8 cellular contexts compared by ENCODE assay signal in the genomic region with DNA sequence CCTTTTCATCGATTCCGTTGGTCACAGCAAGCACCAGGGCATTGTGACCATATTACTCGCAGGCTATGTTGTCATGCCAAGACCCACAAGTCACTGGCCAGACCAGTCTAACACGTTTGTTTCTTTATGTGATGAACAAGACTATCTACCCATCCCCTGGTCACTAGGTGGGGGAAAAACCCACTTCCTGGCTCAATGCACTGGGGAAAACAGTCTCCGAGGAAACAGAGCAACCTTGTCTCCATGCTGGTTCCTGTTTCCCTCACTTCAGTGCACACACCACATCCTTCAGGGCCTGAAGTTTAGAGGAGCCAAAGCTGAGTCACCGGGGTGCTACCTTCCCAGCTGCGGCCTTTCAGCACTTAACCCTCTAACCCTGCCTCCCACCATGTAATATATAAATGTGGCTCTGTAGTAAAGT. TPM values are rescaled to one million over a fixed set of nuclear protein-coding genes. Genes with fewer than 3 reads are reported as not detected.
A peak's percentile ranks its signal among the peaks of the same experiment; 100 is the strongest.
DNase-seq lines count a peak whose midpoint lies in the region; ATAC-seq, FAIRE-seq and TF ChIP-seq lines count a peak whose summit lies in the region.

No MANE protein-coding gene starts in this region.

- TF ChIP-seq POLR2A in GM12891 (IDR thresholded peaks at IDR 0.05; ENCODE audit: low read depth, low read length) (no peak), right lobe of liver (IDR thresholded peaks at IDR 0.05) (no peak)

- peak; percentile 85 for ATAC-seq in esophagus mucosa
- ATAC-seq in right lobe of liver, result no peak
- ATAC-seq in activated CD8-positive, alpha-beta T cell treated with anti-CD3 and anti-CD28 coated beads for 36 hours, result no peak

- H3K27ac Mint-ChIP-seq in activated CD8-positive, alpha-beta T cell treated with anti-CD3 and anti-CD28 coated beads for 36 hours, result no peak overlapping the region

- H3K9me3 Mint-ChIP-seq in activated CD8-positive, alpha-beta T cell treated with anti-CD3 and anti-CD28 coated beads for 36 hours, result no peaks in the 10 kb centered on the region

- DNase-seq in GM12891 (ENCODE audit: insufficient read length, low spot score) (peak; percentile 6), H4 (ENCODE audit: low spot score) (peak; percentile 91), Kasumi-1 (lab: John Stamatoyannopoulos, UW) (peak; percentile 76 to 77), right lobe of liver (no peak), iPS-NIHi11 (ENCODE audit: low spot score) (no peak), NCI-H446 treated with DMSO at 0.1 percent for 48 hours (lab: John Stamatoyannopoulos, UW) (no peak)
- no peak for DNase-seq in activated CD8-positive, alpha-beta T cell treated with anti-CD3 and anti-CD28 coated beads for 36 hours

- no peak overlapping the region for H3K4me3 Mint-ChIP-seq in activated CD8-positive, alpha-beta T cell treated with anti-CD3 and anti-CD28 coated beads for 36 hours

- POLR2A ChIA-PET in activated CD8-positive, alpha-beta T cell treated with anti-CD3 and anti-CD28 coated beads for 36 hours (lab: Charles Lee), result no interaction called here

- H3K36me3 Mint-ChIP-seq in activated CD8-positive, alpha-beta T cell treated with anti-CD3 and anti-CD28 coated beads for 36 hours (ENCODE audit: low read depth), result no peaks in the 10 kb centered on the region

- H3K27ac ChIP-seq in right lobe of liver, result no peak overlapping the region

- intact Hi-C loops in right lobe of liver (cut with DNase I), result no loop called here
- intact Hi-C loops in activated CD8-positive, alpha-beta T cell treated with anti-CD3 and anti-CD28 coated beads for 36 hours (cut with micrococcal nuclease), result no loop called here

- H3K4me1 Mint-ChIP-seq in activated CD8-positive, alpha-beta T cell treated with anti-CD3 and anti-CD28 coated beads for 36 hours (ENCODE audit: low read depth), result no peaks in the 10 kb centered on the region

- no peak for TF ChIP-seq CTCF in right lobe of liver (IDR thresholded peaks at IDR 0.05)
- TF ChIP-seq CTCF in activated CD8-positive, alpha-beta T cell treated with anti-CD3 and anti-CD28 coated beads for 36 hours (IDR thresholded peaks at IDR 0.05), result no peak

- no peaks in the 10 kb centered on the region for H3K36me3 ChIP-seq in right lobe of liver

- CTCF ChIA-PET in activated CD8-positive, alpha-beta T cell treated with anti-CD3 and anti-CD28 coated beads for 36 hours (lab: Charles Lee), result interaction anchor here (1.7 kb wide), 1 partner anchor 37 kb away, joined by 5 read pairs; no protein-coding TSS in a partner anchor

- H3K4me3 ChIP-seq in right lobe of liver, result no peak overlapping the region

- H3K4me1 ChIP-seq in right lobe of liver, result no peaks in the 10 kb centered on the region

- WGBS in right lobe of liver (ENCODE audit: insufficient coverage, low coverage, low lambda C conversion rate, missing lambda C conversion rate), result 45% methylated on average over 7 of the region's 7 CpGs

- H3K9me3 ChIP-seq in right lobe of liver, result no peaks in the 10 kb centered on the region

- FAIRE-seq in GM12891 (lab: Jason Lieb, UNC), result peak; percentile 89

- H3K27me3 Mint-ChIP-seq in activated CD8-positive, alpha-beta T cell treated with anti-CD3 and anti-CD28 coated beads for 36 hours, result peaks cover 3% of the 10 kb centered on the region

- no peaks in the 10 kb centered on the region for H3K27me3 ChIP-seq in right lobe of liver

TF ChIP-seq in GM12891, 5 proteins besides CTCF, POLR2A, EP300 and RAD21:
- TF ChIP-seq POLR2AphosphoS5 (IDR thresholded peaks at IDR 0.05; ENCODE audit: low read depth, low read length), result no peak
- TF ChIP-seq PAX5 (IDR thresholded peaks at IDR 0.05; ENCODE audit: insufficient read depth, low read length, severe bottlenecking), result no peak
- no peak for TF ChIP-seq TAF1 (IDR thresholded peaks at IDR 0.05; ENCODE audit: low read depth, low read length)
- peak; percentile 53; the same call in 1 of the 2 replicates for TF ChIP-seq POU2F2 (IDR thresholded peaks at IDR 0.05; ENCODE audit: low read depth, low read length)
- peak; percentile 75 for TF ChIP-seq SPI1 (IDR thresholded peaks at IDR 0.05; ENCODE audit: low read depth, low read length)

RNA-seq across cellular contexts. Expression of gene ERICH3, which starts 20.9 kb away (rescaled TPM):
- polyA plus RNA-seq in GM12891 (2012; ENCODE audit: low read depth, missing spikeins), result 1.1 TPM
- total RNA-seq in H4 (2014; rRNA removed; shearing (Covaris generic)), result 0.29 TPM in 1 of 2 replicates, not detected in the other
- total RNA-seq in esophagus mucosa (not detected), right lobe of liver (under 1 TPM in 4 of 6 experiments, not detected in 2; 0.06 to 0.51 (median 0.14) TPM)
- not detected for total RNA-seq in activated CD8-positive, alpha-beta T cell treated with anti-CD3 and anti-CD28 coated beads for 36 hours

Comparison
In these comparisons a context has a peak if more than half of its experiments do, and no peak if none do; other contexts are left out.
1. DNase-seq: peak in GM12891 (single experiment), H4 (single experiment) and Kasumi-1 (2 of 2); none in right lobe of liver (0 of 3), activated CD8-positive, alpha-beta T cell treated with anti-CD3 and anti-CD28 coated beads for 36 hours (single experiment), iPS-NIHi11 (single experiment) and NCI-H446 treated with DMSO at 0.1 percent for 48 hours (single experiment).